Comparison of ENCODE assay signal across 11 cellular contexts in genomic region chr11:64249563-64250405, GRCh38. TPM values are rescaled to one million over a fixed set of nuclear protein-coding genes. Genes with fewer than 3 reads are reported as not detected.
A peak's percentile ranks its signal among the peaks of the same experiment; 100 is the strongest.
DNase-seq lines count a peak whose midpoint lies in the region; FAIRE-seq and TF ChIP-seq lines count a peak whose summit lies in the region.
"Had no signal": no experiment of that assay in that cellular context is flagged by ENCODE, and none has a peak within 500 bp of the region (broad histone marks: within the 10 kb centered on the region; RNA-seq: fewer than 3 reads in every experiment).

No MANE protein-coding gene starts in this region.

- no peak overlapping the region for H3K4me3 ChIP-seq in hepatocyte

- peaks cover 5% of the 10 kb centered on the region for H4K20me1 ChIP-seq in hepatocyte (ENCODE audit: insufficient read depth, poor library complexity, severe bottlenecking)

- H3K27me3 ChIP-seq in hepatocyte = no peaks in the 10 kb centered on the region
- H3K27me3 ChIP-seq: adrenal gland, spleen had no signal

- no peak for FAIRE-seq in RCC 7860 (lab: Jason Lieb, UNC)

- H3K4me1 Mint-ChIP-seq in brain = peaks cover 42% of the 10 kb centered on the region
- H3K4me1 Mint-ChIP-seq in nephron = peaks cover 19% of the 10 kb centered on the region

- TF ChIP-seq CTCF in brain (conservative IDR thresholded peaks at IDR 0.05) = no peak
- no peak for TF ChIP-seq CTCF in nephron (IDR thresholded peaks at IDR 0.05; ENCODE audit: unreplicated experiment in 3 of 3)
- TF ChIP-seq CTCF in hepatocyte (IDR thresholded peaks at IDR 0.05; ENCODE audit: poor library complexity) = no peak

- peaks cover 21% of the 10 kb centered on the region for H3K4me1 ChIP-seq in hepatocyte (ENCODE audit: insufficient read depth)

- H2AFZ ChIP-seq in hepatocyte = no peak overlapping the region

- H3K4me3 Mint-ChIP-seq in brain = peak overlapping the region; percentile 1 to 84 (median 69)
- H3K4me3 Mint-ChIP-seq in nephron = peak overlapping the region; percentile 55 to 93 (median 89)

- H3K9me3 Mint-ChIP-seq in brain = peaks cover 0 to 2% (median 0%) of the 10 kb centered on the region in 5 experiments
- H3K9me3 Mint-ChIP-seq in nephron = no peaks in the 10 kb centered on the region
- H3K9me3 Mint-ChIP-seq: dendritic cell treated with granulocyte-macrophage colony-stimulating factor and Interleukin-4, amounts not matched to agents 40 ng/mL and 50 ng/mL, for 4 days had no signal

- H3K27me3 Mint-ChIP-seq in brain (peaks cover 7% of the 10 kb centered on the region), nephron (ENCODE audit: low read depth) (no peaks in the 10 kb centered on the region)

- H3K79me2 ChIP-seq in hepatocyte = peaks cover 32% of the 10 kb centered on the region

- no peaks in the 10 kb centered on the region for H3K9me2 ChIP-seq in hepatocyte (replicated peaks; ENCODE audit: insufficient read depth)

- H3K36me3 ChIP-seq in hepatocyte (replicated peaks; ENCODE audit: insufficient read depth, low read depth) = no peaks in the 10 kb centered on the region

- no peak overlapping the region for H3K4me2 ChIP-seq in hepatocyte

- H3K36me3 Mint-ChIP-seq in brain (no peaks in the 10 kb centered on the region), nephron (ENCODE audit: low read depth) (peaks cover 3% of the 10 kb centered on the region)

- WGBS in hepatocyte (ENCODE audit: low lambda C conversion rate, missing lambda C conversion rate) = 89% methylated on average over 8 of the region's 8 CpGs

- no peak overlapping the region for H3K27ac ChIP-seq in hepatocyte
- H3K27ac ChIP-seq: adrenal gland had no signal

- DNase-seq in NCI-H82 (lab: John Stamatoyannopoulos, UW) (peak; percentile 48), NCI-H82 treated with DMSO at 0.1 percent for 48 hours (lab: John Stamatoyannopoulos, UW; ENCODE audit: unreplicated experiment) (no peak), MV-4-11 (lab: John Stamatoyannopoulos, UW) (peak; percentile 20), RCC 7860 (ENCODE audit: low spot score) (no peak), hepatocyte (ENCODE audit: low spot score) (no peak), NCI-H748 (lab: John Stamatoyannopoulos, UW; ENCODE audit: unreplicated experiment) (no peak)
- DNase-seq: spleen had no signal

- H3K9me3 ChIP-seq in hepatocyte (ENCODE audit: low read depth) = no peaks in the 10 kb centered on the region
- H3K9me3 ChIP-seq: adrenal gland, spleen had no signal

- H3K27ac Mint-ChIP-seq in brain (peak overlapping the region in 4 of 5 experiments; percentile 0 to 74 (median 46)), nephron (peak overlapping the region in 2 of 3 experiments; percentile 41 to 72)

RNA-seq across cellular contexts. Expression of gene PLCB3, which starts 1.5 kb away (rescaled TPM):
- polyA plus RNA-seq in brain (ENCODE audit: insufficient read depth, low read depth, low replicate concordance) (8.6 TPM), hepatocyte (19.0 and 19.5 TPM in 2 replicates)
- total RNA-seq in hepatocyte = 21.1 and 23.5 TPM in 2 replicates

RNA-seq across cellular contexts. Expression of gene PPP1R14B, which starts 3.0 kb away (rescaled TPM):
- 334 TPM for polyA plus RNA-seq in brain (ENCODE audit: insufficient read depth, low read depth, low replicate concordance)
- total RNA-seq in hepatocyte = 86.8 and 96.1 TPM in 2 replicates
- 222 and 229 TPM in 2 replicates for polyA plus RNA-seq in hepatocyte

RNA-seq across cellular contexts. Expression of gene FKBP2, which starts 8.9 kb away (rescaled TPM):
- polyA plus RNA-seq in brain (ENCODE audit: insufficient read depth, low read depth, low replicate concordance) (247 TPM), hepatocyte (349 and 421 TPM in 2 replicates)
- total RNA-seq in hepatocyte = 57.7 and 73.5 TPM in 2 replicates

RNA-seq across cellular contexts. Expression of gene VEGFB, which starts 15.4 kb away (rescaled TPM):
- polyA plus RNA-seq in brain (ENCODE audit: insufficient read depth, low read depth, low replicate concordance) (232 TPM), hepatocyte (116 and 117 TPM in 2 replicates)
- total RNA-seq in hepatocyte = 29.1 and 30.5 TPM in 2 replicates

RNA-seq across cellular contexts. Expression of gene DNAJC4, which starts 19.4 kb away (rescaled TPM):
- 204 TPM for polyA plus RNA-seq in brain (ENCODE audit: insufficient read depth, low read depth, low replicate concordance)
- total RNA-seq in hepatocyte = 12.8 and 13.4 TPM in 2 replicates
- 58.4 and 61.7 TPM in 2 replicates for polyA plus RNA-seq in hepatocyte

Comparison
In these comparisons a context has a peak if more than half of its experiments do, and no peak if none do; other contexts are left out.
1. DNase-seq: peak in NCI-H82 (single experiment) and MV-4-11 (single experiment); none in NCI-H82 treated with DMSO at 0.1 percent for 48 hours (single experiment), RCC 7860 (single experiment), hepatocyte (single experiment) and NCI-H748 (single experiment).